1 cellular context compared by ENCODE assay signal in genomic region chr1:162881590-162881989, GRCh38.
TF ChIP-seq lines count a peak whose summit lies in the region.

No MANE protein-coding gene starts in this region.

TF ChIP-seq in SK-N-SH treated with all-trans-retinoic acid at 6 μM for 48 hours, 23 proteins besides CTCF, POLR2A, EP300 and RAD21 (continued from another document):
- TF ChIP-seq SNAI2 (CRISPR knock-in tag; IDR thresholded peaks at IDR 0.05): peak; percentile 28; the same call in 1 of the 2 replicates
- TF ChIP-seq ZNF565 (CRISPR knock-in tag; conservative IDR thresholded peaks at IDR 0.05; ENCODE audit: low read depth): 0 out of 2 replicates have a peak, but pooled peaks have one; percentile 47
- TF ChIP-seq TCF4 (CRISPR knock-in tag; IDR thresholded peaks at IDR 0.05; ENCODE audit: borderline replicate concordance): no peak
- TF ChIP-seq ZFP3 (CRISPR knock-in tag; IDR thresholded peaks at IDR 0.05): peak; percentile 75; the same call in 1 of the 2 replicates
- TF ChIP-seq PATZ1 (CRISPR knock-in tag; IDR thresholded peaks at IDR 0.05; ENCODE audit: borderline replicate concordance): no peak
